Comparison of ENCODE assay signal across 11 cellular contexts in the genomic region with DNA sequence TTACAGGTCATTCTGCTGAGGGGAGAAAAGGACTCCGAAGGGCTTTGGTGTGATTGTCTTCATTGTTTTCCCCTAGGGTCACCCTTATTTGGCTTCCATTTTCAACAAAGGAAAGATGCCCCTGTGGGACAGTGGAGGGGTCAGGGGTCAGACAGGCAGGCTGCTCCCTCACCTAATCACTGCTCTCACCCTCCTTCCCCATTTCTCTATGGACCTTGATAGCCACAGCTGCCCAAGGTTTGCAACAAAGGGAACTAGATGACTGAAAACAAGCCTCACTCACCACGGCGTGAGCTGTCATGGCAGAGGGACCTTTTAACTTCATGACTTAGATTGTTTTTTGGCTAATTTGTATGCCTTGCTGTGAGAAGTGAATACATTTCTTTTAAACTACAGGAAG.
DNase-seq lines count a peak whose midpoint lies in the region; ATAC-seq and TF ChIP-seq lines count a peak whose summit lies in the region.
"Had no signal": no experiment of that assay in that cellular context is flagged by ENCODE, and none has a peak within 500 bp of the region (broad histone marks: within the 10 kb centered on the region; RNA-seq: fewer than 3 reads in every experiment).

No MANE protein-coding gene starts in this region.

- no peak overlapping the region for H3K4me3 Mint-ChIP-seq in nephron progenitor cell
- H3K4me3 Mint-ChIP-seq in T-helper 2 cell treated with Interferon-gamma antibody and Interleukin-4, amounts not matched to agents 5 μg/mL and 100 μg/mL, for 36 hours: no peak overlapping the region

- H3K4me1 Mint-ChIP-seq in nephron progenitor cell: peaks cover 14% of the 10 kb centered on the region
- H3K4me1 Mint-ChIP-seq in T-helper 2 cell treated with Interferon-gamma antibody and Interleukin-4, amounts not matched to agents 5 μg/mL and 100 μg/mL, for 36 hours (ENCODE audit: low read depth): peaks cover 13% of the 10 kb centered on the region

- H3K9me3 Mint-ChIP-seq in nephron progenitor cell: peaks cover 8% of the 10 kb centered on the region
- H3K9me3 Mint-ChIP-seq in T-helper 2 cell treated with Interferon-gamma antibody and Interleukin-4, amounts not matched to agents 5 μg/mL and 100 μg/mL, for 36 hours: no peaks in the 10 kb centered on the region

- no peak for DNase-seq in nephron progenitor cell
- DNase-seq in T-helper 2 cell treated with Interferon-gamma antibody and Interleukin-4, amounts not matched to agents 5 μg/mL and 100 μg/mL, for 36 hours (ENCODE audit: low spot score): no peak
- DNase-seq in NCI-H226: no peak
- no peak for DNase-seq in HCEC 1CT
- DNase-seq in NCI-H1105 (lab: John Stamatoyannopoulos, UW): no peak
- DNase-seq: NCI-H2029, OCI-M1 had no signal

- no peak for TF ChIP-seq CTCF in nephron progenitor cell (IDR thresholded peaks at IDR 0.05)

- no peaks in the 10 kb centered on the region for H3K36me3 Mint-ChIP-seq in nephron progenitor cell (ENCODE audit: low read depth)
- H3K36me3 Mint-ChIP-seq in T-helper 2 cell treated with Interferon-gamma antibody and Interleukin-4, amounts not matched to agents 5 μg/mL and 100 μg/mL, for 36 hours (ENCODE audit: low read depth): no peaks in the 10 kb centered on the region

- peak; percentile 18 for ATAC-seq in GM18873 (IDR thresholded peaks at IDR 0.05; ENCODE audit: low FRiP score, unreplicated experiment)
- peak; percentile 35 for ATAC-seq in GM21717 (IDR thresholded peaks at IDR 0.05; ENCODE audit: unreplicated experiment)
- ATAC-seq in HG03196 (IDR thresholded peaks at IDR 0.05; ENCODE audit: unreplicated experiment): peak; percentile 14

- H3K27me3 Mint-ChIP-seq in nephron progenitor cell (ENCODE audit: low read depth, poor library complexity): peaks cover 11% of the 10 kb centered on the region
- no peaks in the 10 kb centered on the region for H3K27me3 Mint-ChIP-seq in T-helper 2 cell treated with Interferon-gamma antibody and Interleukin-4, amounts not matched to agents 5 μg/mL and 100 μg/mL, for 36 hours (ENCODE audit: low read depth)

- peak overlapping the region; percentile 41 for H3K27ac Mint-ChIP-seq in nephron progenitor cell
- H3K27ac Mint-ChIP-seq in T-helper 2 cell treated with Interferon-gamma antibody and Interleukin-4, amounts not matched to agents 5 μg/mL and 100 μg/mL, for 36 hours: no peak overlapping the region
- H3K27ac Mint-ChIP-seq: IgD-negative memory B cell had no signal
